In genomic region chrX:70455366-70456202, GRCh38 we compare ENCODE assay signal across 8 cellular contexts. TPM values are rescaled to one million over a fixed set of nuclear protein-coding genes. Genes with fewer than 3 reads are reported as not detected.
DNase-seq lines count a peak whose midpoint lies in the region; ATAC-seq and TF ChIP-seq lines count a peak whose summit lies in the region.

No MANE protein-coding gene starts in this region.

- no peaks in the 10 kb centered on the region for H3K27me3 ChIP-seq in ectodermal cell (ENCODE audit: control insufficient read depth, insufficient read depth, low read length, poor library complexity, severe bottlenecking)

- ATAC-seq in activated CD4-positive, CD25-positive, alpha-beta regulatory T cell treated with anti-CD3 and anti-CD28 coated beads, Interleukin-2, amount 50 U/mL, for 24 hours, result no peak

- peaks cover 44% of the 10 kb centered on the region for H3K4me1 Mint-ChIP-seq in nephron progenitor cell

- DNase-seq in NCI-H82 (lab: John Stamatoyannopoulos, UW) (peak; percentile 60), NCI-H82 treated with DMSO at 0.1 percent for 48 hours (lab: John Stamatoyannopoulos, UW; ENCODE audit: unreplicated experiment) (no peak), NCI-H526 treated with DMSO at 0.1 percent for 48 hours (lab: John Stamatoyannopoulos, UW) (peak; percentile 38), nephron progenitor cell (peak; percentile 18), midbrain (lab: John Stamatoyannopoulos, UW) (no peak), putamen (ENCODE audit: low spot score) (no peak)

- H3K4me3 ChIP-seq in ectodermal cell (ENCODE audit: insufficient read depth, low read depth, low read length), result peak overlapping the region; percentile 64

- peaks cover 4% of the 10 kb centered on the region for H3K36me3 ChIP-seq in ectodermal cell (ENCODE audit: control insufficient read depth, insufficient read depth, low read length)

- no peaks in the 10 kb centered on the region for H3K9me3 ChIP-seq in ectodermal cell (ENCODE audit: control insufficient read depth, low read length)

- no peaks in the 10 kb centered on the region for H3K4me1 ChIP-seq in ectodermal cell (ENCODE audit: control insufficient read depth, insufficient read depth, low read length)

- H3K4me3 Mint-ChIP-seq in nephron progenitor cell, result peak overlapping the region; percentile 95

- 0% methylated on average over 28 to 32 of the region's 32 CpGs for WGBS in ectodermal cell, 2 experiments

- H3K27ac Mint-ChIP-seq in nephron progenitor cell, result peak overlapping the region; percentile 54

- TF ChIP-seq CTCF in nephron progenitor cell (IDR thresholded peaks at IDR 0.05), result no peak

- H3K27ac ChIP-seq in ectodermal cell (ENCODE audit: insufficient read depth, low read depth, low read length, poor library complexity, severe bottlenecking), result peak overlapping the region; percentile 83

- peaks cover 61% of the 10 kb centered on the region for H3K9me3 Mint-ChIP-seq in nephron progenitor cell

- peaks cover 33% of the 10 kb centered on the region for H3K36me3 Mint-ChIP-seq in nephron progenitor cell (ENCODE audit: low read depth)

- peaks cover 4% of the 10 kb centered on the region for H3K27me3 Mint-ChIP-seq in nephron progenitor cell (ENCODE audit: low read depth, poor library complexity)

RNA-seq across cellular contexts. Expression of gene DLG3, which starts 10.9 kb away (rescaled TPM):
- polyA plus RNA-seq in ectodermal cell (2013, experiment 1 of 4), result 54.9 TPM
- 52.7 TPM for polyA plus RNA-seq in ectodermal cell (2013, experiment 2 of 4)
- polyA plus RNA-seq in ectodermal cell (2013, experiment 3 of 4), result 29.3 TPM
- polyA plus RNA-seq in ectodermal cell (2013, experiment 4 of 4), result 32.3 TPM

RNA-seq across cellular contexts. Expression of gene GDPD2, which starts 32.5 kb away (rescaled TPM):
- 7.3 TPM for polyA plus RNA-seq in ectodermal cell (2013, experiment 1 of 4)
- 9.1 TPM for polyA plus RNA-seq in ectodermal cell (2013, experiment 2 of 4)
- 9.6 TPM for polyA plus RNA-seq in ectodermal cell (2013, experiment 3 of 4)
- 12.4 TPM for polyA plus RNA-seq in ectodermal cell (2013, experiment 4 of 4)

Comparison
In these comparisons a context has a peak if more than half of its experiments do, and no peak if none do; other contexts are left out.
1. DNase-seq: peak in NCI-H82 (single experiment), NCI-H526 treated with DMSO at 0.1 percent for 48 hours (single experiment) and nephron progenitor cell (single experiment); none in NCI-H82 treated with DMSO at 0.1 percent for 48 hours (single experiment), midbrain (single experiment) and putamen (single experiment).